In the genomic region with DNA sequence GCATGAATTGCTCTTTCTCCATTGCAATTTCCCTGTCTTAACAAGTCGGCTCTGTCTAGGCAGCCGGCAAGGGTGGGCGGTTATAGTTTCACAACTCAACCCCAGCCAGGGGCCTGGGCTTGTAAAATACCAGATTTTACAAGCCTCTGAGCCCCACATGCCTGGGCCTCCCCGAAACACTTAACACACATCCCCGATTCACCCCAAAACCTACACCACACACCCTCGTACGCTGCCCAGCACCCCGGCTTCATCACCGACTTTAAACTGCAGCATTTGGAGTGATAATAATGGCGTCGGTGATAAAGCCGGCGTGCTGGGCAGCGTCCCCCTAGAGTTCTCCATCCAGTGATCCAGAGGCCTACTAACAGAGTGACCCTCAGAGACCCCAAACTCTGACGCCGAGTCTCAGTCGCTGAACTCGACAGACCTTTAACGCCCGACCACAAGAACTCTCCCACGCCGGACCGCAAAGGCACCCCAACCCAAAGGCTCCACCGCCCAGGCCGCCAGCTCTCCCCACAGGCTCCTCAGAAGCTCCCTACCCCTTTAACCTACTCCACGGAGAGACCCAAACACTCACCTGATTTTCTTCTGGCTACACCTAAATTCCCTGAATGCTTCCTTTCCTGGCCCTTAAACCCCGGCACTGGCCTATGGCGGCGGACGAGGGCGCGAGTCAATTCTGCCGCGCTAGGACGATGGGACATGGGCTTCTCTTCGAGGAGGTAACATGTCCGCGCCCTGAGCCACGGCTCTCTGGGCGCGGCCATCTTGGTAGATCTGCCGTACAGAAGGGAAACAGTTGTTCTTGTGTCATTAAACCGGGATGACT, we compare ENCODE assay signal across 8 cellular contexts. TPM values are rescaled to one million over a fixed set of nuclear protein-coding genes. Genes with fewer than 3 reads are reported as not detected.
DNase-seq lines count a peak whose midpoint lies in the region; FAIRE-seq and TF ChIP-seq lines count a peak whose summit lies in the region.

A gene (minus strand): TSS at position 687 of the 835 bp plus-strand sequence. CDS start 4,910 bp downstream, outside the sequence.

- FAIRE-seq in GM19239 (lab: Jason Lieb, UNC): peak; percentile 88

- peak; percentile 94 for DNase-seq in Ammon's horn (ENCODE audit: low spot score)
- peak; percentile 62 for DNase-seq in GM19239 (ENCODE audit: insufficient read length, low spot score)
- peak; percentile 57 for DNase-seq in HT-29 (ENCODE audit: low spot score)
- peak; percentile 70 for DNase-seq in activated T-helper 1 cell treated with anti-CD3 and anti-CD28 coated beads, Interleukin-12 subunit alpha, Interleukin-12 subunit beta, Interleukin-2, Interleukin-4 antibody, amounts not matched to agents 30 ng/mL and 10 ng/mL and 1 ng/mL, durations not matched to agents 14 hours and 24 hours and 36 hours (ENCODE audit: low spot score)
- DNase-seq in fibroblast of gingiva (ENCODE audit: low read depth): peak; percentile 84
- DNase-seq in stimulated activated CD8-positive, alpha-beta memory T cell treated with anti-CD3 and anti-CD28 coated beads, Interleukin-4, amount 100 ng/mL, for 48 hours: peak; percentile 88

- peaks cover 16 to 32% of the 10 kb centered on the region in 2 donors for H3K9me3 ChIP-seq in muscle layer of duodenum (ENCODE audit: control insufficient read depth in 1 of 2, low read length in 2 of 2)

- peak within 1 kb of the TSS; percentile 83 for H3K27ac ChIP-seq in muscle layer of duodenum (ENCODE audit: low read length)

- H3K27me3 Mint-ChIP-seq in activated T-helper 1 cell treated with anti-CD3 and anti-CD28 coated beads, Interleukin-12 subunit alpha, Interleukin-12 subunit beta, Interleukin-2, Interleukin-4 antibody, amounts not matched to agents 30 ng/mL and 10 ng/mL and 1 ng/mL, durations not matched to agents 14 hours and 24 hours and 36 hours (ENCODE audit: insufficient read depth): peaks cover 3% of the 10 kb centered on the region

- H3K27me3 ChIP-seq in muscle layer of duodenum (ENCODE audit: low read depth, low read length): no peaks in the 10 kb centered on the region

- H3K36me3 Mint-ChIP-seq in activated T-helper 1 cell treated with anti-CD3 and anti-CD28 coated beads, Interleukin-12 subunit alpha, Interleukin-12 subunit beta, Interleukin-2, Interleukin-4 antibody, amounts not matched to agents 30 ng/mL and 10 ng/mL and 1 ng/mL, durations not matched to agents 14 hours and 24 hours and 36 hours (ENCODE audit: low read depth): peaks cover 41% of the 10 kb centered on the region

- H3K27ac Mint-ChIP-seq in activated T-helper 1 cell treated with anti-CD3 and anti-CD28 coated beads, Interleukin-12 subunit alpha, Interleukin-12 subunit beta, Interleukin-2, Interleukin-4 antibody, amounts not matched to agents 30 ng/mL and 10 ng/mL and 1 ng/mL, durations not matched to agents 14 hours and 24 hours and 36 hours: peak within 1 kb of the TSS; percentile 99

- peaks cover 62% of the 10 kb centered on the region for H3K9me3 Mint-ChIP-seq in activated T-helper 1 cell treated with anti-CD3 and anti-CD28 coated beads, Interleukin-12 subunit alpha, Interleukin-12 subunit beta, Interleukin-2, Interleukin-4 antibody, amounts not matched to agents 30 ng/mL and 10 ng/mL and 1 ng/mL, durations not matched to agents 14 hours and 24 hours and 36 hours

- intact Hi-C loops in activated T-helper 1 cell treated with anti-CD3 and anti-CD28 coated beads, Interleukin-12 subunit alpha, Interleukin-12 subunit beta, Interleukin-2, Interleukin-4 antibody, amounts not matched to agents 30 ng/mL and 10 ng/mL and 1 ng/mL, durations not matched to agents 14 hours and 24 hours and 36 hours (cut with micrococcal nuclease): loop anchor here (1.0 kb wide), 5 partner anchors 23 to 145 kb away; a partner anchor contains a TSS

- peaks cover 0 to 8% of the 10 kb centered on the region in 2 donors for H3K4me1 ChIP-seq in muscle layer of duodenum (ENCODE audit: control insufficient read depth in 1 of 2, insufficient read depth in 2 of 2, low read length in 2 of 2)

- H3K4me1 Mint-ChIP-seq in activated T-helper 1 cell treated with anti-CD3 and anti-CD28 coated beads, Interleukin-12 subunit alpha, Interleukin-12 subunit beta, Interleukin-2, Interleukin-4 antibody, amounts not matched to agents 30 ng/mL and 10 ng/mL and 1 ng/mL, durations not matched to agents 14 hours and 24 hours and 36 hours (ENCODE audit: low read depth): peaks cover 21% of the 10 kb centered on the region

- peak within 1 kb of the TSS; percentile 75 to 98 for H3K4me3 ChIP-seq in muscle layer of duodenum (ENCODE audit: low read depth in 1 of 2, low read length in 2 of 2)

- peaks cover 13 to 18% of the 10 kb centered on the region in 2 donors for H3K36me3 ChIP-seq in muscle layer of duodenum (ENCODE audit: control insufficient read depth in 1 of 2, insufficient read depth in 2 of 2, low read length in 2 of 2)

- peak within 1 kb of the TSS; percentile 98 for H3K4me3 Mint-ChIP-seq in activated T-helper 1 cell treated with anti-CD3 and anti-CD28 coated beads, Interleukin-12 subunit alpha, Interleukin-12 subunit beta, Interleukin-2, Interleukin-4 antibody, amounts not matched to agents 30 ng/mL and 10 ng/mL and 1 ng/mL, durations not matched to agents 14 hours and 24 hours and 36 hours

TF ChIP-seq in PFSK-1, 5 proteins besides CTCF, POLR2A, EP300 and RAD21:
- TF ChIP-seq POLR2AphosphoS5 (IDR thresholded peaks at IDR 0.05; ENCODE audit: low read depth, low read length) (peak; percentile 74; the same call in 1 of the 2 replicates), SIN3A (IDR thresholded peaks at IDR 0.05; ENCODE audit: borderline replicate concordance, insufficient read depth, low read length) (no peak; the same call in 1 of the 2 replicates)
- TF ChIP-seq, protein P1, sequence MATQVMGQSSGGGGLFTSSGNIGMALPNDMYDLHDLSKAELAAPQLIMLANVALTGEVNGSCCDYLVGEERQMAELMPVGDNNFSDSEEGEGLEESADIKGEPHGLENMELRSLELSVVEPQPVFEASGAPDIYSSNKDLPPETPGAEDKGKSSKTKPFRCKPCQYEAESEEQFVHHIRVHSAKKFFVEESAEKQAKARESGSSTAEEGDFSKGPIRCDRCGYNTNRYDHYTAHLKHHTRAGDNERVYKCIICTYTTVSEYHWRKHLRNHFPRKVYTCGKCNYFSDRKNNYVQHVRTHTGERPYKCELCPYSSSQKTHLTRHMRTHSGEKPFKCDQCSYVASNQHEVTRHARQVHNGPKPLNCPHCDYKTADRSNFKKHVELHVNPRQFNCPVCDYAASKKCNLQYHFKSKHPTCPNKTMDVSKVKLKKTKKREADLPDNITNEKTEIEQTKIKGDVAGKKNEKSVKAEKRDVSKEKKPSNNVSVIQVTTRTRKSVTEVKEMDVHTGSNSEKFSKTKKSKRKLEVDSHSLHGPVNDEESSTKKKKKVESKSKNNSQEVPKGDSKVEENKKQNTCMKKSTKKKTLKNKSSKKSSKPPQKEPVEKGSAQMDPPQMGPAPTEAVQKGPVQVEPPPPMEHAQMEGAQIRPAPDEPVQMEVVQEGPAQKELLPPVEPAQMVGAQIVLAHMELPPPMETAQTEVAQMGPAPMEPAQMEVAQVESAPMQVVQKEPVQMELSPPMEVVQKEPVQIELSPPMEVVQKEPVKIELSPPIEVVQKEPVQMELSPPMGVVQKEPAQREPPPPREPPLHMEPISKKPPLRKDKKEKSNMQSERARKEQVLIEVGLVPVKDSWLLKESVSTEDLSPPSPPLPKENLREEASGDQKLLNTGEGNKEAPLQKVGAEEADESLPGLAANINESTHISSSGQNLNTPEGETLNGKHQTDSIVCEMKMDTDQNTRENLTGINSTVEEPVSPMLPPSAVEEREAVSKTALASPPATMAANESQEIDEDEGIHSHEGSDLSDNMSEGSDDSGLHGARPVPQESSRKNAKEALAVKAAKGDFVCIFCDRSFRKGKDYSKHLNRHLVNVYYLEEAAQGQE (IDR thresholded peaks at IDR 0.05; ENCODE audit: insufficient read depth in 1 of 2, low read depth in 2 of 2, low read length in 2 of 2): no peak

RNA-seq across cellular contexts. Expression of the gene that starts here (rescaled TPM):
- 0.64 and 1.8 TPM in 2 replicates for total RNA-seq in HT-29 (2014; rRNA removed; shearing (Covaris generic))
- polyA plus RNA-seq in PFSK-1 (2012; ENCODE audit: insufficient read length, low read depth): 2.5 TPM
- 10.5 and 12.3 TPM in 2 replicates for total RNA-seq in activated T-helper 1 cell treated with anti-CD3 and anti-CD28 coated beads, Interleukin-12 subunit alpha, Interleukin-12 subunit beta, Interleukin-2, Interleukin-4 antibody, amounts not matched to agents 30 ng/mL and 10 ng/mL and 1 ng/mL, durations not matched to agents 14 hours and 24 hours and 36 hours

Comparison
In these comparisons a context has a peak if more than half of its experiments do, and no peak if none do; other contexts are left out.
1. Peak in every context shown above with its lines: DNase-seq, H3K4me3 ChIP-seq and H3K27ac ChIP-seq.